Comparison of ENCODE assay signal across 12 cellular contexts in the genomic region with DNA sequence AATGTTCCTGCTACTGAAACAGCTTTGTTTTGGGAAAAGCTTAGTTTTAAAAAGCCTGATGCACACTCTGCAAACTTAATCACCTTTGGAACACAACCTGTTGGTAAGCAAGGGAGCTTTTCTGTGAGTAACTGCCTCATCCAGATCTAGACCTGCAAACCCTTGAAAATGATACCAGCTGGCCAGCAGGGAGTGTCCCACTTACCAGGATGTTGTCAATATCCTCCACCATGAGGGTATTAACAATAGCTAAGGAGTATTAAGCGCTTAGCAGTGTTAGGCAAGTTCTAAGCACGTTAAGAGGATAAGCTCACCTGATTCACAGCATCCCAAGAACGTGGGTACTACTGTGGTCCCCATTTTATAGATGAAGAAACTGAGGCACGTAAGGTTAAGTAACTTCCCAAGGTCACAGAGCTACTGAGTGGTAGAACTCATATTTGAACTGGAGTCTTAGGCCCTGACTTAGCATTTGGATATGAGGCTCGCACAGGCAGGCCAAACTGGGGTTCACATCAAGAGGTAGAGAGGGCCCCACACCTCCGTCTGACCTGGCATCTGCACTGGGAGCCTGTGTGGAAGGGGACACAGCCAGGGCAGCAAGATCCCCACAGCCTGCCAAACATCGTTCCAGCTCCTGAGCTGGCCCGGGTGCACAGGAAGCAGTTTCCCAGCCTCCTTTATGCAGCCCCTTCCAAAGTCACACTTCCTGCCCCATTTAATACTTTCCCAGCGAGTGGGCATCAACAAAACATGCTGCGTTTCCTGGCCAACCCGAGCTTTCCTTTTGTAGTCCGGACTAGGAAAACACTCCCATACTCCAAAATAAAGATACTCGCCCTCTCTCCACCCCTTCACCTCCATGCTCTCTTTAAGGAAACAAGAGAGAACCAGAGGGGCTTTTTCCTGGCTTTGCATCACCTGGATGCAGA. TPM values are rescaled to one million over a fixed set of nuclear protein-coding genes. Genes with fewer than 3 reads are reported as not detected.
A peak's percentile ranks its signal among the peaks of the same experiment; 100 is the strongest.
DNase-seq lines count a peak whose midpoint lies in the region; ATAC-seq, FAIRE-seq and TF ChIP-seq lines count a peak whose summit lies in the region.
"Had no signal": no experiment of that assay in that cellular context is flagged by ENCODE, and none has a peak within 500 bp of the region (broad histone marks: within the 10 kb centered on the region; RNA-seq: fewer than 3 reads in every experiment).

No MANE protein-coding gene starts in this region.

- POLR2A ChIA-PET in CD4-positive, alpha-beta T cell (lab: Charles Lee), result interaction anchor here (0.6 to 1.3 kb wide), 3 partner anchors 12 to 185 kb away, joined by 3 to 5 read pairs (median 4); no protein-coding TSS in a partner anchor
- POLR2A ChIA-PET in endothelial cell of umbilical vein (lab: Charles Lee), result no interaction called here
- POLR2A ChIA-PET in naive thymus-derived CD4-positive, alpha-beta T cell (lab: Charles Lee), result interaction anchor here (0.6 kb wide), 1 partner anchor 95 kb away, joined by 3 read pairs; no protein-coding TSS in a partner anchor

- H4K20me1 ChIP-seq in endothelial cell of umbilical vein (replicated peaks; ENCODE audit: control insufficient read depth, extremely low read depth, insufficient read depth, low read length) (no peaks in the 10 kb centered on the region), Karpas-422 (ENCODE audit: insufficient read depth, low read depth, low read length) (no peaks in the 10 kb centered on the region)

- peak overlapping the region; percentile 11 for H3K27ac ChIP-seq in CD4-positive, alpha-beta T cell (ENCODE audit: low read depth, low read length)
- H3K27ac ChIP-seq in HUES64 (ENCODE audit: low read depth, low read length), result peak overlapping the region; percentile 46
- H3K27ac ChIP-seq in endothelial cell of umbilical vein (ENCODE audit: insufficient read depth, low read depth, low read length), result peak overlapping the region; percentile 44
- H3K27ac ChIP-seq in naive thymus-derived CD4-positive, alpha-beta T cell (ENCODE audit: low read depth, low read length), result no peak overlapping the region
- H3K27ac ChIP-seq in Karpas-422 (ENCODE audit: low read length), result no peak overlapping the region

- H3K9me3 ChIP-seq in CD4-positive, alpha-beta T cell (ENCODE audit: control insufficient read depth, low read length), result no peaks in the 10 kb centered on the region
- H3K9me3 ChIP-seq in HUES64 (ENCODE audit: insufficient read depth, low read depth, low read length) (no peaks in the 10 kb centered on the region), endothelial cell of umbilical vein (replicated peaks; ENCODE audit: control insufficient read depth, insufficient read depth, low read length) (no peaks in the 10 kb centered on the region), Karpas-422 (ENCODE audit: low read length) (no peaks in the 10 kb centered on the region)
- H3K9me3 ChIP-seq in naive thymus-derived CD4-positive, alpha-beta T cell (ENCODE audit: control insufficient read depth in 2 of 3, low read length in 3 of 3), result no peaks in the 10 kb centered on the region

- TF ChIP-seq CTCF in CD4-positive, alpha-beta T cell (IDR thresholded peaks at IDR 0.05), result no peak
- no peak for TF ChIP-seq CTCF in endothelial cell of umbilical vein (IDR thresholded peaks at IDR 0.05; ENCODE audit: extremely low read depth in 1 of 2, insufficient read depth in 1 of 2, low read depth in 1 of 2, low read length in 2 of 2)

- H3K4me1 Mint-ChIP-seq in CD4-positive, alpha-beta T cell (ENCODE audit: low read depth), result peaks cover 93% of the 10 kb centered on the region
- H3K4me1 Mint-ChIP-seq in naive thymus-derived CD4-positive, alpha-beta T cell, result peaks cover 77 to 98% (median 92%) of the 10 kb centered on the region in 7 donors

- H3K9me2 ChIP-seq in Karpas-422 (replicated peaks; ENCODE audit: insufficient read depth, low read length), result no peaks in the 10 kb centered on the region

- dilution Hi-C loops in endothelial cell of umbilical vein (cut with MboI; ENCODE audit: extremely low pct_ligation_motif_present, low sequenced_read_pairs), result no loop called here

- BruUV-seq in endothelial cell of umbilical vein (replicated peaks; lab: Mats Ljungman, UMichigan), result no TSS peak

- H3K4me3 Mint-ChIP-seq in CD4-positive, alpha-beta T cell, result no peak overlapping the region
- H3K4me3 Mint-ChIP-seq in naive thymus-derived CD4-positive, alpha-beta T cell, result peak overlapping the region in 4 of 10 donors; percentile 5 to 38 (median 22)

- no peaks in the 10 kb centered on the region for H3K9me3 Mint-ChIP-seq in CD4-positive, alpha-beta T cell
- H3K9me3 Mint-ChIP-seq in naive thymus-derived CD4-positive, alpha-beta T cell, result no peaks in the 10 kb centered on the region

- peak; percentile 81 for FAIRE-seq in endothelial cell of umbilical vein (lab: Jason Lieb, UNC)

- H3K4me1 ChIP-seq in HUES64 (ENCODE audit: insufficient read depth, low read length), result peaks cover 29% of the 10 kb centered on the region
- H3K4me1 ChIP-seq in endothelial cell of umbilical vein (ENCODE audit: control insufficient read depth, extremely low read depth, insufficient read depth, low read length), result peaks cover 15% of the 10 kb centered on the region
- H3K4me1 ChIP-seq in naive thymus-derived CD4-positive, alpha-beta T cell (ENCODE audit: control insufficient read depth in 2 of 2, insufficient read depth in 2 of 2, low read length in 2 of 2), result peaks cover 7 to 39% of the 10 kb centered on the region in 2 donors
- H3K4me1 ChIP-seq in Karpas-422 (ENCODE audit: low read length), result peaks cover 14% of the 10 kb centered on the region

- no peak for DNase-seq in CD4-positive, alpha-beta T cell
- peak; percentile 74 for DNase-seq in endothelial cell of umbilical vein (ENCODE audit: low read depth, low spot score)
- DNase-seq in naive thymus-derived CD4-positive, alpha-beta T cell, result no peak
- DNase-seq in Karpas-422, result no peak
- no peak for DNase-seq in MV-4-11 (lab: John Stamatoyannopoulos, UW)
- DNase-seq in GM19238 (ENCODE audit: insufficient read length, low spot score), result no peak
- DNase-seq: activated CD4-positive, alpha-beta T cell treated with anti-CD3 and anti-CD28 coated beads for 48 hours; mammary epithelial cell; OCI-M1; stimulated activated CD4-positive, alpha-beta T cell treated with anti-CD3 and anti-CD28 coated beads, Interleukin-15, amount 100 ng/mL, for 24 hours had no signal

- no peaks in the 10 kb centered on the region for H3K27me3 ChIP-seq in CD4-positive, alpha-beta T cell (ENCODE audit: control insufficient read depth, insufficient read depth, low read length)
- H3K27me3 ChIP-seq in HUES64 (ENCODE audit: insufficient read depth, low read length) (no peaks in the 10 kb centered on the region), endothelial cell of umbilical vein (ENCODE audit: control insufficient read depth in 2 of 2, insufficient read depth in 2 of 2, low read length in 2 of 2) (no peaks in the 10 kb centered on the region), Karpas-422 (ENCODE audit: low read length) (no peaks in the 10 kb centered on the region)
- no peaks in the 10 kb centered on the region for H3K27me3 ChIP-seq in naive thymus-derived CD4-positive, alpha-beta T cell (ENCODE audit: control insufficient read depth in 2 of 2, insufficient read depth in 2 of 2, low read length in 2 of 2)

- no peaks in the 10 kb centered on the region for H3K9me1 ChIP-seq in endothelial cell of umbilical vein (replicated peaks; ENCODE audit: control insufficient read depth, extremely low read depth, insufficient read depth, low read length)

- peak overlapping the region; percentile 16 for H3K27ac Mint-ChIP-seq in CD4-positive, alpha-beta T cell
- peak overlapping the region; percentile 12 to 79 (median 65) for H3K27ac Mint-ChIP-seq in naive thymus-derived CD4-positive, alpha-beta T cell

- peak overlapping the region; percentile 28 for H2AFZ ChIP-seq in endothelial cell of umbilical vein (ENCODE audit: low read depth, low read length)
- no peak overlapping the region for H2AFZ ChIP-seq in Karpas-422 (ENCODE audit: low read length)

- H3K9ac ChIP-seq in HUES64 (ENCODE audit: low read depth, low read length) (no peak overlapping the region), endothelial cell of umbilical vein (replicated peaks; ENCODE audit: extremely low read depth, insufficient read depth, low read length) (peak overlapping the region; percentile 21), Karpas-422 (ENCODE audit: low read length) (no peak overlapping the region)

- no peak for TF ChIP-seq POLR2A in endothelial cell of umbilical vein (IDR thresholded peaks at IDR 0.05; ENCODE audit: low read depth, low read length)

- 65% methylated on average over 13 of the region's 13 CpGs for WGBS in HUES64

- H3K4me3 ChIP-seq in HUES64 (ENCODE audit: low read length), result no peak overlapping the region
- H3K4me3 ChIP-seq in endothelial cell of umbilical vein (replicated peaks in 1 of 3; ENCODE audit: insufficient read depth in 1 of 3, low read depth in 1 of 3, low read length in 3 of 3), result peak overlapping the region in 1 of 3 experiments; percentile 19
- H3K4me3 ChIP-seq in naive thymus-derived CD4-positive, alpha-beta T cell (ENCODE audit: low read length), result no peak overlapping the region
- H3K4me3 ChIP-seq in Karpas-422 (ENCODE audit: low read length), result no peak overlapping the region

- no peak for ATAC-seq in CD4-positive, alpha-beta T cell (ENCODE audit: poor library complexity)
- ATAC-seq in naive thymus-derived CD4-positive, alpha-beta T cell, result no peak
- ATAC-seq in HG02885 (IDR thresholded peaks at IDR 0.05; ENCODE audit: poor library complexity, unreplicated experiment), result no peak

- peaks cover 36% of the 10 kb centered on the region for H3K36me3 Mint-ChIP-seq in CD4-positive, alpha-beta T cell (ENCODE audit: low read depth)
- peaks cover 0 to 28% (median 11%) of the 10 kb centered on the region in 5 donors for H3K36me3 Mint-ChIP-seq in naive thymus-derived CD4-positive, alpha-beta T cell

- H3K4me2 ChIP-seq in endothelial cell of umbilical vein (ENCODE audit: insufficient read depth, low read length) (peak overlapping the region; percentile 70), Karpas-422 (ENCODE audit: low read depth, low read length, poor library complexity, severe bottlenecking) (no peak overlapping the region)

- intact Hi-C loops in CD4-positive, alpha-beta T cell (cut with DNase I, micrococcal nuclease), result loop anchor here in 1 of 2 experiments (2.0 kb wide), 1 partner anchor 17 kb away; no protein-coding TSS in a partner anchor
- intact Hi-C loops in endothelial cell of umbilical vein (cut with micrococcal nuclease), result loop anchor here (1.0 to 2.0 kb wide), 2 partner anchors 12 to 59 kb away; no protein-coding TSS in a partner anchor
- intact Hi-C loops in naive thymus-derived CD4-positive, alpha-beta T cell (cut with micrococcal nuclease), result no loop called here

- CTCF ChIA-PET in CD4-positive, alpha-beta T cell (lab: Charles Lee), result no interaction called here
- CTCF ChIA-PET in endothelial cell of umbilical vein (lab: Charles Lee), result interaction anchor here (0.9 to 2.1 kb wide), 6 partner anchors 8 to 177 kb away, joined by 3 to 5 read pairs (median 4); no protein-coding TSS in a partner anchor
- CTCF ChIA-PET in naive thymus-derived CD4-positive, alpha-beta T cell (lab: Charles Lee), result interaction anchor here (0.6 kb wide), 1 partner anchor 12 kb away, joined by 3 read pairs; no protein-coding TSS in a partner anchor

- H3K79me2 ChIP-seq in endothelial cell of umbilical vein (ENCODE audit: control insufficient read depth, insufficient read depth, low read length) (peaks cover 26% of the 10 kb centered on the region), Karpas-422 (ENCODE audit: low read length) (peaks cover 83% of the 10 kb centered on the region)

- H3K36me3 ChIP-seq in HUES64 (ENCODE audit: insufficient read depth, low read length) (no peaks in the 10 kb centered on the region), endothelial cell of umbilical vein (ENCODE audit: control insufficient read depth in 2 of 2, extremely low read depth in 1 of 2, insufficient read depth in 2 of 2, low read length in 2 of 2) (no peaks in the 10 kb centered on the region), Karpas-422 (ENCODE audit: insufficient read depth, low read length) (no peaks in the 10 kb centered on the region)
- no peaks in the 10 kb centered on the region for H3K36me3 ChIP-seq in naive thymus-derived CD4-positive, alpha-beta T cell (ENCODE audit: control insufficient read depth in 2 of 3, insufficient read depth in 3 of 3, low read length in 3 of 3)

- H3K27me3 Mint-ChIP-seq in CD4-positive, alpha-beta T cell, result no peaks in the 10 kb centered on the region
- H3K27me3 Mint-ChIP-seq in naive thymus-derived CD4-positive, alpha-beta T cell, result no peaks in the 10 kb centered on the region

RNA-seq across cellular contexts. Expression of gene IRF2, which starts 32.6 kb away (rescaled TPM):
- 10 to 100 TPM; 11.4 to 14.9 TPM for total RNA-seq in CD4-positive, alpha-beta T cell
- 6.4 TPM for polyA plus RNA-seq in HUES64 (2013, experiment 1 of 2)
- 6.5 TPM for polyA plus RNA-seq in HUES64 (2013, experiment 2 of 2)
- total RNA-seq in endothelial cell of umbilical vein, result 24.6 and 27.6 TPM in 2 replicates
- polyA plus RNA-seq in endothelial cell of umbilical vein, result 25.8 and 26.9 TPM in 2 replicates
- 23.0 and 25.0 TPM in 2 replicates for polyA plus RNA-seq in endothelial cell of umbilical vein (2011; cell fraction: cytosol; rRNA removed)
- 23.1 and 24.0 TPM in 2 replicates for polyA plus RNA-seq in endothelial cell of umbilical vein (2011; cell fraction: nucleus; rRNA removed)
- 16.1 and 16.2 TPM in 2 replicates for polyA plus RNA-seq in endothelial cell of umbilical vein (2012)
- 30.9 and 32.6 TPM in 2 replicates for polyA minus RNA-seq in endothelial cell of umbilical vein
- polyA minus RNA-seq in endothelial cell of umbilical vein (2011; cell fraction: cytosol; rRNA and poly(A)+ RNA removed), result 15.4 TPM
- polyA minus RNA-seq in endothelial cell of umbilical vein (2011; cell fraction: nucleus; rRNA and poly(A)+ RNA removed), result 16.3 and 16.8 TPM in 2 replicates
- 10 to 100 TPM; 31.2 to 86.3 (median 75.0) TPM for total RNA-seq in naive thymus-derived CD4-positive, alpha-beta T cell
- 10 to 100 TPM; 83.5 to 87.0 TPM for polyA plus RNA-seq in naive thymus-derived CD4-positive, alpha-beta T cell
- 29.8 and 35.5 TPM in 2 replicates for total RNA-seq in Karpas-422 (2014; rRNA removed; shearing (Covaris generic); ENCODE audit: low replicate concordance)

Comparison
In these comparisons a context has a peak if more than half of its experiments do, and no peak if none do; other contexts are left out.
1. H3K27ac ChIP-seq: peak in CD4-positive, alpha-beta T cell (single experiment), HUES64 (single experiment) and endothelial cell of umbilical vein (single experiment); none in naive thymus-derived CD4-positive, alpha-beta T cell (single experiment) and Karpas-422 (single experiment).